In the genomic region with DNA sequence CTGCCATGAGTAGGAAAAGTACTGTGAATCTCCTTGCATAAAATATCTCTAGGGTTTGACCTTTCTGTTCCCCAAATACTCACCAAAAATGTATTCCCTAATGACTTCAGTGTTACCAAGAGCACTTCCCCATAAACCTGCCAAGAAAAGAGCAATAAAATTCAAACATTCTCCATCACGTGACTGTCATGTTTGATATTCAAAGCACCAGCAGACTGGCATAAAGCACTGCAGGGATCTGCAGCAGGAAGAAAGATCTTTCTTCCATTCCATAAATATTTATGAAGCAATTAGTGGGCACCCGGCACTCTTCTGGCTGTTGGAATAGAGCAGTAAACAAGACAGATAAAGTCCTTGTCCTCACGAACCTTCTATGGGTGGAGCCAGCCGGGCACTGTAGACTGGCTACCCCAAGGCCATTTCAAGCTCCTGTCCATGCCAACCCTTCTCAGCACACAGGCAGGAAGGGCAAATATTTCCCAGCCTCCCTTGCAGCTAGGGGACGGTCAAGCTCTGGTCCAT, we compare ENCODE assay signal across 20 cellular contexts. TPM values are rescaled to one million over a fixed set of nuclear protein-coding genes. Genes with fewer than 3 reads are reported as not detected.
DNase-seq lines count a peak whose midpoint lies in the region; ATAC-seq, FAIRE-seq and TF ChIP-seq lines count a peak whose summit lies in the region.
"Had no signal": no experiment of that assay in that cellular context is flagged by ENCODE, and none has a peak within 500 bp of the region (broad histone marks: within the 10 kb centered on the region; RNA-seq: fewer than 3 reads in every experiment).

No MANE protein-coding gene starts in this region.

- H3K9me3 ChIP-seq in small intestine (ENCODE audit: control insufficient read depth, low read depth) = no peaks in the 10 kb centered on the region
- H3K9me3 ChIP-seq in mesenchymal stem cell (ENCODE audit: control insufficient read depth, low read length) = peaks cover 45% of the 10 kb centered on the region
- H3K9me3 ChIP-seq: SJCRH30 had no signal

- H3K36me3 Mint-ChIP-seq in brain = peaks cover 44% of the 10 kb centered on the region
- H3K36me3 Mint-ChIP-seq in activated naive CD4-positive, alpha-beta T cell treated with anti-CD3 and anti-CD28 coated beads for 36 hours (ENCODE audit: low read depth) = peaks cover 24% of the 10 kb centered on the region

- intact Hi-C loops in activated naive CD4-positive, alpha-beta T cell treated with anti-CD3 and anti-CD28 coated beads for 36 hours (cut with micrococcal nuclease) = no loop called here

- no peak overlapping the region for H3K18ac ChIP-seq in mesenchymal stem cell (ENCODE audit: low read depth in 1 of 2, low read length in 2 of 2)

- H2BK5ac ChIP-seq in mesenchymal stem cell (ENCODE audit: low read depth, low read length, poor library complexity, severe bottlenecking) = no peak overlapping the region

- H3K4me1 ChIP-seq in small intestine (ENCODE audit: control insufficient read depth in 2 of 2, insufficient read depth in 1 of 2, low read depth in 1 of 2, low read length in 1 of 2) (no peaks in the 10 kb centered on the region), mesenchymal stem cell (ENCODE audit: control insufficient read depth, insufficient read depth, low read depth, low read length) (no peaks in the 10 kb centered on the region)
- H3K4me1 ChIP-seq: SJCRH30, spleen had no signal

- H2BK120ac ChIP-seq in mesenchymal stem cell (ENCODE audit: low read depth, low read length) = no peak overlapping the region

- H2BK12ac ChIP-seq in mesenchymal stem cell (ENCODE audit: low read length in 2 of 2) = no peak overlapping the region

- H4K91ac ChIP-seq in mesenchymal stem cell (ENCODE audit: low read length) = no peak overlapping the region

- WGBS in small intestine, 3 donors = 8 to 40% (median 29%) methylated on average over 5 of the region's 5 CpGs
- WGBS in mesenchymal stem cell = 74% methylated on average over 5 of the region's 5 CpGs

- H3K27ac Mint-ChIP-seq in brain = peak overlapping the region; percentile 77 to 91 (median 81)
- no peak overlapping the region for H3K27ac Mint-ChIP-seq in activated naive CD4-positive, alpha-beta T cell treated with anti-CD3 and anti-CD28 coated beads for 36 hours
- H3K27ac Mint-ChIP-seq: activated CD8-positive, alpha-beta T cell treated with anti-CD3 and anti-CD28 coated beads, Interleukin-2, amount 10 ng/mL, durations not matched to agents 7 days and 5 days; activated T-helper 17 cell treated with anti-CD3 and anti-CD28 coated beads, Interleukin-2, amount 50 U/mL, for 72 hours; dendritic cell treated with granulocyte-macrophage colony-stimulating factor and Interleukin-4, amounts not matched to agents 40 ng/mL and 50 ng/mL, for 4 days; stimulated activated naive CD8-positive, alpha-beta T cell treated with anti-CD3 and anti-CD28 coated beads, Interleukin-15, Interleukin-2, amounts not matched to agents 100 ng/mL and 50 ng/mL, for 24 hours had no signal

- H4K8ac ChIP-seq in mesenchymal stem cell (ENCODE audit: low read length) = no peak overlapping the region

- no peaks in the 10 kb centered on the region for H3K27me3 Mint-ChIP-seq in brain
- peaks cover 1% of the 10 kb centered on the region for H3K27me3 Mint-ChIP-seq in activated naive CD4-positive, alpha-beta T cell treated with anti-CD3 and anti-CD28 coated beads for 36 hours (ENCODE audit: low read depth)

- H3K79me1 ChIP-seq in mesenchymal stem cell (replicated peaks; ENCODE audit: low read length, poor library complexity, severe bottlenecking) = no peaks in the 10 kb centered on the region

- peaks cover 20 to 49% (median 28%) of the 10 kb centered on the region in 5 experiments for H3K9me3 Mint-ChIP-seq in brain
- peaks cover 18% of the 10 kb centered on the region for H3K9me3 Mint-ChIP-seq in activated naive CD4-positive, alpha-beta T cell treated with anti-CD3 and anti-CD28 coated beads for 36 hours
- H3K9me3 Mint-ChIP-seq: dendritic cell treated with granulocyte-macrophage colony-stimulating factor and Interleukin-4, amounts not matched to agents 40 ng/mL and 50 ng/mL, for 4 days had no signal

- no peak overlapping the region for H3K27ac ChIP-seq in small intestine (ENCODE audit: low read depth in 1 of 2, low read length in 1 of 2)
- no peak overlapping the region for H3K27ac ChIP-seq in mesenchymal stem cell (ENCODE audit: low read length, poor library complexity, severe bottlenecking)
- H3K27ac ChIP-seq: SJCRH30, spleen had no signal

- H3K14ac ChIP-seq in mesenchymal stem cell (ENCODE audit: low read length in 2 of 2) = no peak overlapping the region

- DNase-seq in GM03348 (ENCODE audit: low spot score) (peak; percentile 25), NCI-H2029 (lab: John Stamatoyannopoulos, UW) (peak; percentile 51), small intestine (peak; percentile 65), mesenchymal stem cell (no peak)
- no peak for DNase-seq in activated naive CD4-positive, alpha-beta T cell treated with anti-CD3 and anti-CD28 coated beads for 36 hours
- DNase-seq: activated CD8-positive, alpha-beta T cell treated with anti-CD3 and anti-CD28 coated beads, Interleukin-2, amount 10 ng/mL, durations not matched to agents 7 days and 5 days; hippocampal formation; NCI-H1930; SJCRH30 had no signal

- H3K4ac ChIP-seq in mesenchymal stem cell (ENCODE audit: low read depth in 1 of 2, low read length in 2 of 2) = no peak overlapping the region

- H3K36me3 ChIP-seq in small intestine (ENCODE audit: control insufficient read depth in 2 of 2, insufficient read depth in 2 of 2, low read length in 2 of 2) (no peaks in the 10 kb centered on the region), mesenchymal stem cell (ENCODE audit: control insufficient read depth in 1 of 2, insufficient read depth in 2 of 2, low read depth in 1 of 2, low read length in 2 of 2) (no peaks in the 10 kb centered on the region)
- H3K36me3 ChIP-seq: SJCRH30 had no signal

- H3K4me1 Mint-ChIP-seq in brain = peaks cover 30% of the 10 kb centered on the region
- peaks cover 8% of the 10 kb centered on the region for H3K4me1 Mint-ChIP-seq in activated naive CD4-positive, alpha-beta T cell treated with anti-CD3 and anti-CD28 coated beads for 36 hours (ENCODE audit: low read depth)
- H3K4me1 Mint-ChIP-seq: activated T-helper 17 cell treated with anti-CD3 and anti-CD28 coated beads, Interleukin-2, amount 50 U/mL, for 72 hours had no signal

- H3K4me3 Mint-ChIP-seq in brain = peak overlapping the region in 3 of 5 experiments; percentile 17 to 61 (median 23)
- H3K4me3 Mint-ChIP-seq in activated naive CD4-positive, alpha-beta T cell treated with anti-CD3 and anti-CD28 coated beads for 36 hours = no peak overlapping the region
- H3K4me3 Mint-ChIP-seq: activated CD8-positive, alpha-beta T cell treated with anti-CD3 and anti-CD28 coated beads, Interleukin-2, amount 10 ng/mL, durations not matched to agents 7 days and 5 days; activated T-helper 17 cell treated with anti-CD3 and anti-CD28 coated beads, Interleukin-2, amount 50 U/mL, for 72 hours; dendritic cell treated with granulocyte-macrophage colony-stimulating factor and Interleukin-4, amounts not matched to agents 40 ng/mL and 50 ng/mL, for 4 days; stimulated activated naive CD8-positive, alpha-beta T cell treated with anti-CD3 and anti-CD28 coated beads, Interleukin-15, Interleukin-2, amounts not matched to agents 100 ng/mL and 50 ng/mL, for 24 hours had no signal

- H2AFZ ChIP-seq in mesenchymal stem cell (ENCODE audit: low read depth, low read length) = no peak overlapping the region

- H3K4me2 ChIP-seq in mesenchymal stem cell (ENCODE audit: low read length, poor library complexity, severe bottlenecking) = no peak overlapping the region

- no peak overlapping the region for H3K9ac ChIP-seq in mesenchymal stem cell (ENCODE audit: low read length)

- ATAC-seq in HG03439 (IDR thresholded peaks at IDR 0.05; ENCODE audit: unreplicated experiment) = no peak
- ATAC-seq: activated CD8-positive, alpha-beta T cell treated with anti-CD3 and anti-CD28 coated beads, Interleukin-2, amount 10 ng/mL, durations not matched to agents 7 days and 5 days; activated T-helper 17 cell treated with anti-CD3 and anti-CD28 coated beads, Interleukin-2, amount 50 U/mL, for 72 hours had no signal

- H3K27me3 ChIP-seq in small intestine (ENCODE audit: control insufficient read depth in 2 of 2, insufficient read depth in 2 of 2, low read length in 2 of 2) (no peaks in the 10 kb centered on the region), mesenchymal stem cell (ENCODE audit: control insufficient read depth in 1 of 2, insufficient read depth in 1 of 2, low read length in 2 of 2) (peaks cover 27 to 79% of the 10 kb centered on the region in 2 experiments)
- H3K27me3 ChIP-seq: SJCRH30 had no signal

- no peak overlapping the region for H2AK5ac ChIP-seq in mesenchymal stem cell (ENCODE audit: low read length, severe bottlenecking)

- no peak overlapping the region for H3K4me3 ChIP-seq in small intestine (ENCODE audit: low read depth in 1 of 2, low read length in 2 of 2)
- no peak overlapping the region for H3K4me3 ChIP-seq in mesenchymal stem cell (ENCODE audit: insufficient read depth in 1 of 2, low read depth in 1 of 2, low read length in 2 of 2)
- H3K4me3 ChIP-seq: SJCRH30, spleen had no signal

- CTCF ChIA-PET in activated naive CD4-positive, alpha-beta T cell treated with anti-CD3 and anti-CD28 coated beads for 36 hours (lab: Charles Lee) = interaction anchor here (0.7 kb wide), 1 partner anchor 11 kb away, joined by 3 read pairs; no protein-coding TSS in a partner anchor

- FAIRE-seq in small intestine (lab: Jason Lieb, UNC) = no peak
- FAIRE-seq: GM12892, urothelium cell line had no signal

- H3K23ac ChIP-seq in mesenchymal stem cell (ENCODE audit: low read length in 2 of 2) = no peak overlapping the region

- no peak overlapping the region for H2BK15ac ChIP-seq in mesenchymal stem cell (ENCODE audit: low read depth, poor library complexity, severe bottlenecking)

- TF ChIP-seq CTCF in brain (conservative IDR thresholded peaks at IDR 0.05) = no peak

RNA-seq across cellular contexts. Expression of a gene that starts 20.3 kb away (rescaled TPM):
- 23.1 TPM for polyA plus RNA-seq in brain (ENCODE audit: insufficient read depth, low read depth, low replicate concordance)
- 10 to 100 TPM in 2 of 3 donors, 1 to 10 TPM in 1; 6.1 to 29.2 (median 16.8) TPM for polyA plus RNA-seq in small intestine
- 1 to 10 TPM; 8.8 to 9.6 TPM for total RNA-seq in activated naive CD4-positive, alpha-beta T cell treated with anti-CD3 and anti-CD28 coated beads for 36 hours
- 2.5 TPM for polyA plus RNA-seq in mesenchymal stem cell (2013, experiment 1 of 2)
- polyA plus RNA-seq in mesenchymal stem cell (2013, experiment 2 of 2) = 2.8 TPM

RNA-seq across cellular contexts. Expression of a gene that starts 46.5 kb away (rescaled TPM):
- polyA plus RNA-seq in brain (ENCODE audit: insufficient read depth, low read depth, low replicate concordance) = not detected
- polyA plus RNA-seq in small intestine = not detected
- total RNA-seq in activated naive CD4-positive, alpha-beta T cell treated with anti-CD3 and anti-CD28 coated beads for 36 hours = not detected
- not detected for polyA plus RNA-seq in mesenchymal stem cell (2013, experiment 1 of 2)
- not detected for polyA plus RNA-seq in mesenchymal stem cell (2013, experiment 2 of 2)
- total RNA-seq: activated CD8-positive, alpha-beta T cell treated with anti-CD3 and anti-CD28 coated beads, Interleukin-2, amount 10 ng/mL, durations not matched to agents 7 days and 5 days; activated T-helper 17 cell treated with anti-CD3 and anti-CD28 coated beads, Interleukin-2, amount 50 U/mL, for 72 hours; aorta; fibroblast of lung; osteoblast; SJCRH30 had no signal
- polyA plus RNA-seq: aorta, fibroblast of lung had no signal

Comparison
In these comparisons a context has a peak if more than half of its experiments do, and no peak if none do; other contexts are left out.
1. DNase-seq: peak in GM03348 (single experiment), NCI-H2029 (single experiment) and small intestine (single experiment); none in activated naive CD4-positive, alpha-beta T cell treated with anti-CD3 and anti-CD28 coated beads for 36 hours (single experiment) and mesenchymal stem cell (single experiment).